28 cellular contexts compared by ENCODE assay signal in the genomic region with DNA sequence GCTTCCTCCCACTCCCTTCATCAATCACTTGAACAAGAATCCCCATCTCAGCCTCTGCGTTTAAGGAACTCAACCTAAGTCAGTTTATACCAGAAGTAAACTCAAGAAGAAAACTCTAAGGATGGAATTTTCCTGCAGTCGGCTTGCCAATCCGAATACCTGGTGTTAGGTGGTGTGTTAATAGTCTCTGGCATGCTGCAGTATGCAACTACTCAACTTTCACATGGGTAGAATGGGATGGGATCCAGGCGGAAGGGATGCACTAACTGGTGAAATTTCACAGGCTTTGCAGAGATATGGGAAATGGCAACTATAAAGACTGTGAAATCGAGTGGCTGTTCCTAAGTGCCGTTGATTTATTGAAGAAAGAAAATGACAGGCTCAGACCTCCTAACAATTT.
"Had no signal": no experiment of that assay in that cellular context is flagged by ENCODE, and none has a peak within 500 bp of the region (broad histone marks: within the 10 kb centered on the region; RNA-seq: fewer than 3 reads in every experiment).

No MANE protein-coding gene starts in this region.

- H3K4me3 Mint-ChIP-seq: immature natural killer cell; naive thymus-derived CD4-positive, alpha-beta T cell; natural killer cell treated with Interleukin-12 subunit alpha and Interleukin-12 subunit beta and Interleukin-15 and Interleukin-18, amount 100 ng/mL, for 72 hours; neural progenitor cell; stimulated activated naive B cell treated with anti-CD40 and anti-IgM and Interleukin-4, amounts not matched to agents 10 μg/mL and 1 μg/mL and 100 μg/mL, for 72 hours had no signal

- H3K4me3 ChIP-seq: heart left ventricle, left ventricle myocardium inferior, lung, mucosa of descending colon, neural progenitor cell, skin epidermis, stomach, testis, tibial artery, upper lobe of right lung had no signal

- DNase-seq: heart left ventricle; hypothalamus; immature natural killer cell; kidney; left ventricle myocardium inferior; midbrain; mucosa of descending colon; naive thymus-derived CD4-positive, alpha-beta T cell; occipital lobe; retina; right cardiac atrium; stimulated activated CD4-positive, alpha-beta T cell treated with anti-CD3 and anti-CD28 coated beads, Interleukin-12 subunit alpha, Interleukin-12 subunit beta, amount 100 ng/mL, for 4 hours; stimulated activated CD4-positive, alpha-beta T cell treated with anti-CD3 and anti-CD28 coated beads, Interleukin-15, amount 100 ng/mL, for 24 hours; stimulated activated CD4-positive, alpha-beta T cell treated with anti-CD3 and anti-CD28 coated beads, Interleukin-2, amount 100 ng/mL, for 24 hours; stimulated activated CD4-positive, alpha-beta T cell treated with anti-CD3 and anti-CD28 coated beads, Interleukin-4, amount 100 ng/mL, for 1 hour; stimulated activated naive B cell treated with anti-CD40 and anti-IgM and Interleukin-4, amounts not matched to agents 10 μg/mL and 1 μg/mL and 100 μg/mL, for 72 hours; stimulated activated naive CD8-positive, alpha-beta T cell treated with anti-CD3 and anti-CD28 coated beads, Interleukin-15, Interleukin-2, amounts not matched to agents 100 U/mL and 50 U/mL, for 24 hours; stomach; testis; tibial artery; upper lobe of right lung had no signal

- H3K9me3 Mint-ChIP-seq: neural progenitor cell had no signal

- H3K27ac ChIP-seq: heart left ventricle, left ventricle myocardium inferior, neural progenitor cell, neutrophil, skin epidermis, stomach, testis, tibial artery, upper lobe of right lung had no signal

- H3K9me3 ChIP-seq: heart left ventricle, left ventricle myocardium inferior, mucosa of descending colon, neutrophil, stomach, testis, tibial artery, upper lobe of right lung had no signal

- H3K27me3 Mint-ChIP-seq: naive thymus-derived CD4-positive, alpha-beta T cell; natural killer cell treated with Interleukin-12 subunit alpha and Interleukin-12 subunit beta and Interleukin-15 and Interleukin-18, amount 100 ng/mL, for 72 hours; progenitor cell of endocrine pancreas; stimulated activated naive B cell treated with anti-CD40 and anti-IgM and Interleukin-4, amounts not matched to agents 10 μg/mL and 1 μg/mL and 100 μg/mL, for 72 hours had no signal

- H3K4me2 ChIP-seq: neural progenitor cell had no signal

- ATAC-seq: heart left ventricle; mucosa of descending colon; naive thymus-derived CD4-positive, alpha-beta T cell; natural killer cell treated with Interleukin-12 subunit alpha and Interleukin-12 subunit beta and Interleukin-15 and Interleukin-18, amount 100 ng/mL, for 72 hours; right cardiac atrium; sciatic nerve; stimulated activated naive B cell treated with anti-CD40 and anti-IgM and Interleukin-4, amounts not matched to agents 10 μg/mL and 1 μg/mL and 100 μg/mL, for 72 hours; stimulated activated naive CD8-positive, alpha-beta T cell treated with anti-CD3 and anti-CD28 coated beads, Interleukin-15, Interleukin-2, amounts not matched to agents 100 U/mL and 50 U/mL, for 24 hours; upper lobe of right lung had no signal

- H2AFZ ChIP-seq: neural progenitor cell had no signal

- H3K36me3 Mint-ChIP-seq: immature natural killer cell; naive thymus-derived CD4-positive, alpha-beta T cell; natural killer cell treated with Interleukin-12 subunit alpha and Interleukin-12 subunit beta and Interleukin-15 and Interleukin-18, amount 100 ng/mL, for 72 hours; neural progenitor cell; stimulated activated naive B cell treated with anti-CD40 and anti-IgM and Interleukin-4, amounts not matched to agents 10 μg/mL and 1 μg/mL and 100 μg/mL, for 72 hours had no signal

- H3K4me1 ChIP-seq: heart left ventricle, left ventricle myocardium inferior, stomach, testis, tibial artery, upper lobe of right lung had no signal

- H3K9ac ChIP-seq: neural progenitor cell had no signal

- H3K27ac Mint-ChIP-seq: immature natural killer cell; naive thymus-derived CD4-positive, alpha-beta T cell; natural killer cell treated with Interleukin-12 subunit alpha and Interleukin-12 subunit beta and Interleukin-15 and Interleukin-18, amount 100 ng/mL, for 72 hours; neural progenitor cell; progenitor cell of endocrine pancreas; stimulated activated naive B cell treated with anti-CD40 and anti-IgM and Interleukin-4, amounts not matched to agents 10 μg/mL and 1 μg/mL and 100 μg/mL, for 72 hours had no signal

- H3K4me1 Mint-ChIP-seq: immature natural killer cell; naive thymus-derived CD4-positive, alpha-beta T cell had no signal

- H3K36me3 ChIP-seq: heart left ventricle, left ventricle myocardium inferior, neural progenitor cell, neutrophil, stomach, tibial artery, upper lobe of right lung had no signal

- H3K27me3 ChIP-seq: heart left ventricle, neural progenitor cell, neutrophil, stomach, testis, tibial artery, upper lobe of right lung had no signal
